Comparison of ENCODE assay signal across 23 cellular contexts in genomic region chr2:179171371-179171770, GRCh38.
"Had no signal": no experiment of that assay in that cellular context is flagged by ENCODE, and none has a peak within 500 bp of the region (broad histone marks: within the 10 kb centered on the region; RNA-seq: fewer than 3 reads in every experiment).

No MANE protein-coding gene starts in this region.

- H3K4me2 ChIP-seq: KMS-11, PC-9 had no signal

- H3K9ac ChIP-seq: KMS-11 had no signal

- H3K9me3 ChIP-seq: Peyer's patch, SJCRH30 had no signal

- H2AFZ ChIP-seq: PC-9 had no signal

- H3K27me3 Mint-ChIP-seq: IgD-negative memory B cell had no signal

- H3K4me3 ChIP-seq: K562, PC-9, Peyer's patch, SJCRH30 had no signal

- H3K27me3 ChIP-seq: Peyer's patch, SJCRH30 had no signal

- DNase-seq: MM.1S, NCI-H1048, NCI-H1105 treated with DMSO at 0.1 percent for 48 hours, NCI-H1436, NCI-H187, NCI-H2029, NCI-H2081 treated with DMSO at 0.1 percent for 48 hours, NCI-H2171, NCI-H226, NCI-H446, NCI-H510A, NCI-H524 treated with DMSO at 0.1 percent for 48 hours, NCI-H69, NCI-H774, PC-9, Peyer's patch, SHP77 treated with DMSO at 0.1 percent for 48 hours, SJCRH30 had no signal

- H3K4me1 ChIP-seq: Peyer's patch, SJCRH30 had no signal

- ATAC-seq: K562, Right ventricle myocardium inferior, SK-N-SH treated with all-trans-retinoic acid at 6 μM for 48 hours had no signal

- H3K27ac Mint-ChIP-seq: IgD-negative memory B cell had no signal

- FAIRE-seq: K562 had no signal

- H3K27ac ChIP-seq: KMS-11, PC-9, Peyer's patch, SJCRH30 had no signal
